In the genomic region with DNA sequence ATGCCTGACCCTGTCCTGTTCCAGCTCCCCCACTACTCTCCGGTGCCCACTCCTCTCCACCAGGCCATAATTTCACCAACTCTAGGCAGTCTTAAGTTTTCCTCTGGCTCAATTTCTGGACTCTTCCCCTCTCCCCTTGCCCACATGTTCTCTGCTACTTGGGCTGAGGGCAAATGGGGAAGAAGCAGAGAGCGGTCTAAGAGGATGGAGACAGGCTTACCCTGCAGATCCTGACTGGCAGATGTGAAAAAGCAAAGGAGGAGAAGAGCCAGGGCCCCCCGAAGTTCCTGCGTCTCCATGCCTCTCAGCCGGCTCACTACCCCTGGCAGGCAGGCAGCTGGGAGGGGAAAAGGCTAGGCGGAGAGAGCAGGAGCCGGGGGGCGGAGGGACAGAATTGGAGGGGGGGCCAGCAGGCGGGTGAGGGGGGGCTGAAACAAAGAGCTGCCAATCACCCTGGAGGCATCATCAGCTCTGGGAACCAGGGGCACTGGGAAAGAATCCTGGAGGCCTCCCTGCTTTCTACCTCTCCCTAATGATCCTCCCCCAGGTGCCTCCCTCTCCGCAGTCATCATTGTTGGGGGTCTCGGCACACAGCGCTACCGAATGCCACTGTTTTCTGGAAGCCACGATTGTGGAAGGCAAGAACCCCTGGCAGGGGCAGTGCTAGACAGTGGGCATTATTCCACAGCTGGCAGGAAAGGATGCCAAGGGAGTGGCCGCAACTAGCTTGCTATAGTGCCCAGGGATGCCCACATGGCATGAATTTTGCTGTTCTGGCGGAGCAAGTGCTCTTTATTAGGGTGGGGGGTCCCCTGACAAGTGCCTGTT, we compare ENCODE assay signal across 8 cellular contexts. TPM values are rescaled to one million over a fixed set of nuclear protein-coding genes. Genes with fewer than 3 reads are reported as not detected.
A peak's percentile ranks its signal among the peaks of the same experiment; 100 is the strongest.
DNase-seq lines count a peak whose midpoint lies in the region; ATAC-seq lines count a peak whose summit lies in the region.

A gene (minus strand): TSS at position 320 of the 828 bp plus-strand sequence. CDS start 21 bp downstream, at position 299.

- WGBS in right cardiac atrium: 17% methylated on average over 16 of the region's 16 CpGs

- ATAC-seq in right cardiac atrium: peak; percentile 29 to 35
- ATAC-seq in GM19455 (IDR thresholded peaks at IDR 0.05; ENCODE audit: unreplicated experiment): no peak
- no peak for ATAC-seq in GM21381 (IDR thresholded peaks at IDR 0.05; ENCODE audit: unreplicated experiment)

- intact Hi-C loops in right cardiac atrium (cut with DNase I): no loop called here

- H3K27ac ChIP-seq in right cardiac atrium (ENCODE audit: low read length): peak within 1 kb of the TSS; percentile 100

- H3K27me3 ChIP-seq in right cardiac atrium (ENCODE audit: control insufficient read depth, insufficient read depth): no peaks in the 10 kb centered on the region

- DNase-seq in EH (ENCODE audit: low read depth) (peak; percentile 67), NCI-H1694 treated with DMSO at 0.1 percent for 48 hours (lab: John Stamatoyannopoulos, UW) (peak; percentile 88), amniotic stem cell (lab: John Stamatoyannopoulos, UW) (peak; percentile 13), right cardiac atrium (peak; percentile 75 to 90 (median 89)), pulmonary artery endothelial cell (ENCODE audit: low read depth, low spot score) (no peak), dedifferentiated amniotic fluid mesenchymal stem cell (ENCODE audit: extremely low spot score) (no peak)

- H3K4me3 ChIP-seq in right cardiac atrium (ENCODE audit: low read length): peak within 1 kb of the TSS; percentile 88

- peaks cover 5% of the 10 kb centered on the region for H3K4me1 ChIP-seq in right cardiac atrium (ENCODE audit: control insufficient read depth, insufficient read depth, low read length)

- H3K9me3 ChIP-seq in right cardiac atrium (ENCODE audit: control insufficient read depth, low read length): no peaks in the 10 kb centered on the region

RNA-seq across cellular contexts. Expression of the gene that starts here (rescaled TPM):
- total RNA-seq in right cardiac atrium (10 to 100 TPM; 16.5 to 33.4 (median 20.1) TPM), pulmonary artery endothelial cell (12.8 and 17.1 TPM in 2 replicates)
- 19.6 TPM for polyA plus RNA-seq in right cardiac atrium

Comparison
In these comparisons a context has a peak if more than half of its experiments do, and no peak if none do; other contexts are left out.
1. DNase-seq: peak in EH (single experiment), NCI-H1694 treated with DMSO at 0.1 percent for 48 hours (single experiment), amniotic stem cell (single experiment) and right cardiac atrium (3 of 3); none in pulmonary artery endothelial cell (single experiment) and dedifferentiated amniotic fluid mesenchymal stem cell (single experiment).
2. ATAC-seq: peak in right cardiac atrium (2 of 2); none in GM19455 (single experiment) and GM21381 (single experiment).